In the genomic region with DNA sequence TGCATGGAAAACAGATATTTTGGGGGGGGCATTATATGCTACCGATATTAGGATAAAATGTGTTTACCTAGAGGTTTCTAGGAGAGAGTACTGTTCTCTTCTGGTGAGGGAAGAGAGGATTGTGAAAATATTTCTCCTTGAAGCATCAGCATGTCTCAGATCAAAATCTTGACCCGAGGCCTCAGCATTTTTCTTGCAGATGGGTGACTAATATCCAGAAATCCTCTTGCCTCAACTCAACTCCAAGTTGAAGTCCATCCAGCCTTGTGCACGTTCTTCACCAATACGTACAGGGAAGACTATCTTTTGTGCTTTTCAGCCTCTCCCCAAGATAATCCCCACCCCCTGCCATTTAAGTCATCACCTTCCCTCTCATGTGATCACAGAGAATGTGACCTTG, we compare ENCODE assay signal across 27 cellular contexts. TPM values are rescaled to one million over a fixed set of nuclear protein-coding genes. Genes with fewer than 3 reads are reported as not detected.
A peak's percentile ranks its signal among the peaks of the same experiment; 100 is the strongest.
DNase-seq lines count a peak whose midpoint lies in the region; ATAC-seq and TF ChIP-seq lines count a peak whose summit lies in the region.
"Had no signal": no experiment of that assay in that cellular context is flagged by ENCODE, and none has a peak within 500 bp of the region (broad histone marks: within the 10 kb centered on the region; RNA-seq: fewer than 3 reads in every experiment).

No MANE protein-coding gene starts in this region.

- no peak overlapping the region for H2BK120ac ChIP-seq in H9 (ENCODE audit: low read depth, low read length, poor library complexity, severe bottlenecking)

- H3K23ac ChIP-seq in H9 (ENCODE audit: insufficient read length, low read depth, low read length): no peak overlapping the region

- H3K9me3 Mint-ChIP-seq in activated T-cell treated with anti-CD3 and anti-CD28 coated beads, Interleukin-2, amount 50 U/mL, for 72 hours: no peaks in the 10 kb centered on the region
- H3K9me3 Mint-ChIP-seq in H9: no peaks in the 10 kb centered on the region; a peak in 1 of 5 replicates
- no peaks in the 10 kb centered on the region for H3K9me3 Mint-ChIP-seq in stimulated activated effector memory CD8-positive, alpha-beta T cell treated with anti-CD3 and anti-CD28 coated beads, Interleukin-12 subunit alpha, Interleukin-12 subunit beta, amount 100 ng/mL, for 72 hours
- H3K9me3 Mint-ChIP-seq: activated naive CD8-positive, alpha-beta T cell treated with anti-CD3 and anti-CD28 coated beads, Interleukin-2, amount 10 ng/mL, durations not matched to agents 7 days and 5 days; brain; T-helper 1 cell treated with Interleukin-12 subunit alpha and Interleukin-12 subunit beta and Interleukin-4 antibody, amounts not matched to agents 30 μg/mL and 1 μg/mL, for 36 hours had no signal

- H3K79me1 ChIP-seq in H9 (ENCODE audit: insufficient read depth, low read depth, low read length, poor library complexity, severe bottlenecking): no peaks in the 10 kb centered on the region

- H3K4ac ChIP-seq in H9 (ENCODE audit: low read depth, low read length): no peak overlapping the region

- H3K4me2 ChIP-seq in H9 (ENCODE audit: insufficient read depth, insufficient read length, low read length): no peak overlapping the region
- H3K4me2 ChIP-seq: BLaER1 treated with 17β-estradiol and CSF1 and Interleukin-3, amounts not matched to agents 10 nM and 100 nM had no signal

- intact Hi-C loops in body of pancreas (cut with DNase I): no loop called here

- no peaks in the 10 kb centered on the region for H3K4me1 ChIP-seq in H9 (ENCODE audit: insufficient read depth, low read length)
- no peaks in the 10 kb centered on the region for H3K4me1 ChIP-seq in body of pancreas
- H3K4me1 ChIP-seq: SJSA1, upper lobe of right lung had no signal

- no peaks in the 10 kb centered on the region for H3K79me2 ChIP-seq in H9 (ENCODE audit: insufficient read depth, low read length)

- no peak overlapping the region for H4K5ac ChIP-seq in H9 (ENCODE audit: insufficient read length, low read depth, low read length)

- H2AFZ ChIP-seq in H9 (ENCODE audit: low read length): no peak overlapping the region

- peak overlapping the region; percentile 77 for H3K27ac Mint-ChIP-seq in activated T-cell treated with anti-CD3 and anti-CD28 coated beads, Interleukin-2, amount 50 U/mL, for 72 hours
- 0 out of 7 replicates have a peak overlapping the region, but pooled peaks of 2 of the 3 experiments have one; percentile 8 to 11 for H3K27ac Mint-ChIP-seq in H9
- H3K27ac Mint-ChIP-seq in stimulated activated effector memory CD8-positive, alpha-beta T cell treated with anti-CD3 and anti-CD28 coated beads, Interleukin-12 subunit alpha, Interleukin-12 subunit beta, amount 100 ng/mL, for 72 hours: peak overlapping the region; percentile 77
- H3K27ac Mint-ChIP-seq: activated naive CD8-positive, alpha-beta T cell treated with anti-CD3 and anti-CD28 coated beads, Interleukin-2, amount 10 ng/mL, durations not matched to agents 7 days and 5 days; T-helper 1 cell treated with Interleukin-12 subunit alpha and Interleukin-12 subunit beta and Interleukin-4 antibody, amounts not matched to agents 30 μg/mL and 1 μg/mL, for 36 hours had no signal

- H4K91ac ChIP-seq in H9 (ENCODE audit: insufficient read length, low read depth, low read length): no peak overlapping the region

- ATAC-seq in activated T-cell treated with anti-CD3 and anti-CD28 coated beads, Interleukin-2, amount 50 U/mL, for 72 hours (replicated peaks in 1 of 2): no peak
- ATAC-seq in stimulated activated effector memory CD8-positive, alpha-beta T cell treated with anti-CD3 and anti-CD28 coated beads, Interleukin-12 subunit alpha, Interleukin-12 subunit beta, amount 100 ng/mL, for 72 hours: no peak
- no peak for ATAC-seq in body of pancreas
- ATAC-seq: esophagus mucosa, Panc1, upper lobe of right lung had no signal

- H4K8ac ChIP-seq in H9 (replicated peaks; ENCODE audit: insufficient read length, low read depth, low read length): no peak overlapping the region

- H3K9me3 ChIP-seq in H9 (ENCODE audit: control insufficient read depth, low read depth, low read length) (no peaks in the 10 kb centered on the region), body of pancreas (no peaks in the 10 kb centered on the region)
- H3K9me3 ChIP-seq: SJSA1, upper lobe of right lung had no signal

- H3T11ph ChIP-seq in H9 (ENCODE audit: low read length): no peak overlapping the region

- no peak overlapping the region for H3K9ac ChIP-seq in H9 (ENCODE audit: extremely low read depth, insufficient read length, low read length)
- H3K9ac ChIP-seq: BLaER1 treated with 17β-estradiol and CSF1 and Interleukin-3, amounts not matched to agents 10 nM and 100 nM had no signal

- no CpG with 5 or more reads among the region's 4 CpGs for WGBS in H9 (ENCODE audit: extremely low coverage, insufficient read length, low lambda C conversion rate)
- WGBS in body of pancreas, 2 donors: 64 to 79% methylated on average over 4 of the region's 4 CpGs

- TF ChIP-seq CTCF in H9 (conservative IDR thresholded peaks at IDR 0.05) (no peak), fibroblast of the aortic adventitia (IDR thresholded peaks at IDR 0.05; ENCODE audit: insufficient read depth, low read length) (no peak), body of pancreas (IDR thresholded peaks at IDR 0.05) (no peak)

- no peaks in the 10 kb centered on the region for H3K23me2 ChIP-seq in H9 (ENCODE audit: insufficient read length, low read depth, low read length, poor library complexity, severe bottlenecking)

- no peak overlapping the region for H3K27ac ChIP-seq in H9 (ENCODE audit: insufficient read length, low read depth, low read length)
- H3K27ac ChIP-seq in body of pancreas: no peak overlapping the region
- H3K27ac ChIP-seq: BLaER1 treated with 17β-estradiol and CSF1 and Interleukin-3, amounts not matched to agents 10 nM and 100 nM; SJSA1; upper lobe of right lung had no signal

- H3K18ac ChIP-seq in H9 (ENCODE audit: insufficient read length, low read depth, low read length): no peak overlapping the region

- H3K36me3 Mint-ChIP-seq in activated T-cell treated with anti-CD3 and anti-CD28 coated beads, Interleukin-2, amount 50 U/mL, for 72 hours (ENCODE audit: insufficient read depth in 2 of 2): peaks cover 0 to 17% of the 10 kb centered on the region in 2 donors
- peaks cover 0 to 24% (median 12%) of the 10 kb centered on the region in 3 experiments; a peak in 4 of 7 replicates for H3K36me3 Mint-ChIP-seq in H9 (ENCODE audit: insufficient read depth in 1 of 3, low read depth in 3 of 3)
- H3K36me3 Mint-ChIP-seq in stimulated activated effector memory CD8-positive, alpha-beta T cell treated with anti-CD3 and anti-CD28 coated beads, Interleukin-12 subunit alpha, Interleukin-12 subunit beta, amount 100 ng/mL, for 72 hours: peaks cover 39% of the 10 kb centered on the region

- H2BK15ac ChIP-seq in H9 (ENCODE audit: low read depth, low read length): no peak overlapping the region

- no peak overlapping the region for H2BK5ac ChIP-seq in H9 (ENCODE audit: insufficient read length, low read length)

- H3K27me3 Mint-ChIP-seq in activated T-cell treated with anti-CD3 and anti-CD28 coated beads, Interleukin-2, amount 50 U/mL, for 72 hours (ENCODE audit: low read depth): no peaks in the 10 kb centered on the region
- peaks cover 1% of the 10 kb centered on the region; the same call in 1 of the 2 replicates for H3K27me3 Mint-ChIP-seq in H9 (ENCODE audit: low read depth)
- H3K27me3 Mint-ChIP-seq: brain had no signal

- H3K4me3 Mint-ChIP-seq in activated T-cell treated with anti-CD3 and anti-CD28 coated beads, Interleukin-2, amount 50 U/mL, for 72 hours: no peak overlapping the region
- no peak overlapping the region for H3K4me3 Mint-ChIP-seq in H9
- H3K4me3 Mint-ChIP-seq in stimulated activated effector memory CD8-positive, alpha-beta T cell treated with anti-CD3 and anti-CD28 coated beads, Interleukin-12 subunit alpha, Interleukin-12 subunit beta, amount 100 ng/mL, for 72 hours: no peak overlapping the region
- H3K4me3 Mint-ChIP-seq: activated naive CD8-positive, alpha-beta T cell treated with anti-CD3 and anti-CD28 coated beads, Interleukin-2, amount 10 ng/mL, durations not matched to agents 7 days and 5 days; brain; T-helper 1 cell treated with Interleukin-12 subunit alpha and Interleukin-12 subunit beta and Interleukin-4 antibody, amounts not matched to agents 30 μg/mL and 1 μg/mL, for 36 hours had no signal

- H2BK20ac ChIP-seq in H9 (ENCODE audit: low read depth, low read length, poor library complexity, severe bottlenecking): no peak overlapping the region

- H3K27me3 ChIP-seq in H9 (ENCODE audit: insufficient read depth, low read length): no peaks in the 10 kb centered on the region
- no peaks in the 10 kb centered on the region for H3K27me3 ChIP-seq in body of pancreas
- H3K27me3 ChIP-seq: BLaER1 treated with 17β-estradiol and CSF1 and Interleukin-3, amounts not matched to agents 10 nM and 100 nM; SJSA1; upper lobe of right lung had no signal

- H3K4me1 Mint-ChIP-seq in activated T-cell treated with anti-CD3 and anti-CD28 coated beads, Interleukin-2, amount 50 U/mL, for 72 hours (ENCODE audit: low read depth): peaks cover 5% of the 10 kb centered on the region
- peaks cover 0 to 5% of the 10 kb centered on the region in 2 experiments; a peak in 2 of 4 replicates for H3K4me1 Mint-ChIP-seq in H9
- no peaks in the 10 kb centered on the region for H3K4me1 Mint-ChIP-seq in stimulated activated effector memory CD8-positive, alpha-beta T cell treated with anti-CD3 and anti-CD28 coated beads, Interleukin-12 subunit alpha, Interleukin-12 subunit beta, amount 100 ng/mL, for 72 hours
- H3K4me1 Mint-ChIP-seq: brain had no signal

- H4K20me1 ChIP-seq in H9 (ENCODE audit: control insufficient read depth, insufficient read depth, insufficient read length): no peaks in the 10 kb centered on the region

- H3K56ac ChIP-seq in H9 (ENCODE audit: insufficient read length, low read depth, low read length): no peak overlapping the region

- H2BK12ac ChIP-seq in H9 (ENCODE audit: insufficient read length, low read depth, low read length): no peak overlapping the region

- H3K4me3 ChIP-seq in fibroblast of the aortic adventitia (ENCODE audit: low read depth, low read length): no peak overlapping the region
- no peak overlapping the region for H3K4me3 ChIP-seq in body of pancreas
- H3K4me3 ChIP-seq: BLaER1 treated with 17β-estradiol and CSF1 and Interleukin-3, amounts not matched to agents 10 nM and 100 nM; SJSA1; upper lobe of right lung had no signal

- TF ChIP-seq POLR2A in body of pancreas (IDR thresholded peaks at IDR 0.05): no peak

- DNase-seq in activated T-cell treated with anti-CD3 and anti-CD28 coated beads, Interleukin-2, amount 50 U/mL, for 72 hours: no peak
- no peak for DNase-seq in activated T-cell treated with anti-CD3 and anti-CD28 coated beads for 4 hours
- no peak for DNase-seq in H9
- peak; percentile 56 for DNase-seq in fibroblast of the aortic adventitia (ENCODE audit: low read depth)
- DNase-seq in stimulated activated effector memory CD8-positive, alpha-beta T cell treated with anti-CD3 and anti-CD28 coated beads, Interleukin-12 subunit alpha, Interleukin-12 subunit beta, amount 100 ng/mL, for 72 hours (ENCODE audit: low spot score in 2 of 2): no peak
- no peak for DNase-seq in kidney glomerular epithelial cell (lab: John Stamatoyannopoulos, UW)
- no peak for DNase-seq in body of pancreas
- DNase-seq in NCI-H1930 (lab: John Stamatoyannopoulos, UW): no peak
- DNase-seq: activated CD4-positive, alpha-beta T cell treated with anti-CD3 and anti-CD28 coated beads, Interleukin-2, amount 50 U/mL, for 1 hour; activated naive CD8-positive, alpha-beta T cell treated with anti-CD3 and anti-CD28 coated beads, Interleukin-2, amount 10 ng/mL, durations not matched to agents 7 days and 5 days; DMS 273 treated with DMSO at 0.1 percent for 48 hours; effector CD8-positive, alpha-beta T cell; HCEC 1CT; IMR-90; NCI-H1105; NCI-H2081; NCI-H446; occipital lobe; stimulated activated CD4-positive, alpha-beta T cell treated with anti-CD3 and anti-CD28 coated beads, Interleukin-4, amount 100 ng/mL, for 4 hours; upper lobe of right lung had no signal

- no peak overlapping the region for H2AK5ac ChIP-seq in H9 (ENCODE audit: insufficient read length, low read length)

- H3K36me3 ChIP-seq in body of pancreas (replicated peaks in 1 of 2; ENCODE audit: insufficient read depth in 1 of 2, low read depth in 2 of 2): no peaks in the 10 kb centered on the region
- H3K36me3 ChIP-seq: SJSA1 had no signal

- H3K14ac ChIP-seq in H9 (ENCODE audit: insufficient read depth, low read length): no peak overlapping the region

RNA-seq across cellular contexts. Expression of a gene that starts 42.2 kb away (rescaled TPM):
- total RNA-seq in activated T-cell treated with anti-CD3 and anti-CD28 coated beads, Interleukin-2, amount 50 U/mL, for 72 hours: 10 to 100 TPM; 46.5 to 47.4 TPM
- 4.3 and 4.8 TPM in 2 replicates for total RNA-seq in H9 (2021)
- total RNA-seq in fibroblast of the aortic adventitia (ENCODE audit: low replicate concordance): 4.5 and 11.6 TPM in 2 replicates
- 1 to 10 TPM; 2.6 to 5.7 TPM for total RNA-seq in body of pancreas

RNA-seq across cellular contexts. Expression of a gene that starts 59.5 kb away (rescaled TPM):
- total RNA-seq in activated T-cell treated with anti-CD3 and anti-CD28 coated beads, Interleukin-2, amount 50 U/mL, for 72 hours: not detected
- total RNA-seq in H9 (2021) (0.04 TPM in 1 of 2 replicates, not detected in the other), fibroblast of the aortic adventitia (ENCODE audit: low replicate concordance) (not detected in 2 replicates), body of pancreas (not detected)
- total RNA-seq: activated naive CD8-positive, alpha-beta T cell treated with anti-CD3 and anti-CD28 coated beads, Interleukin-2, amount 10 ng/mL, durations not matched to agents 7 days and 5 days; esophagus mucosa; IMR-90; kidney epithelial cell; SJSA1 had no signal

Comparison
In these comparisons a context has a peak if more than half of its experiments do, and no peak if none do; other contexts are left out.
1. H3K27ac Mint-ChIP-seq: peak in every context shown above with its lines; median percentile 77 in activated T-cell treated with anti-CD3 and anti-CD28 coated beads, Interleukin-2, amount 50 U/mL, for 72 hours; 77 in stimulated activated effector memory CD8-positive, alpha-beta T cell treated with anti-CD3 and anti-CD28 coated beads, Interleukin-12 subunit alpha, Interleukin-12 subunit beta, amount 100 ng/mL, for 72 hours; 10 in H9.